In the genomic region with DNA sequence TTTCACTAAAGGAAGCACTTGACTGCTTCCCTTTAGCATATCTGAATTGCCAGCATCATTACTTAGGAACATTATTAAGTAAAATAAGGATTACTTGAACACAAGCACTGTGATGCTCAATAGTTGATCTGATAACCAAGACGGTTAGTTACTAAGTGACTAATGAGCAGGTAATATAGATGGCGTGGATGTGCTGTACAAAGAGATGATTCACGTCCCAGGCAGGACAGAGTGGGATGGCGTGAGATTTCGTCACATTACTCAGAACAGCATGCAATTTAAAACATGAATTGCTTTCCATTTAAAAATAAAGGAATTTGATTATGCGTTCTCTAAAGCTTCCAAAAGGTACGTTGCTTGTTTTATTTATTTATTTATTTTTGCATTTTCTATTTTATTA, we compare ENCODE assay signal across 13 cellular contexts.
"Had no signal": no experiment of that assay in that cellular context is flagged by ENCODE, and none has a peak within 500 bp of the region (broad histone marks: within the 10 kb centered on the region; RNA-seq: fewer than 3 reads in every experiment).

No MANE protein-coding gene starts in this region.

- H3K4me2 ChIP-seq: neural progenitor cell had no signal

- H3K27ac ChIP-seq: gastrocnemius medialis, neural progenitor cell, ovary, tibial nerve had no signal

- DNase-seq: activated CD4-positive, alpha-beta T cell treated with anti-CD3 and anti-CD28 coated beads, Interleukin-2, amount 50 U/mL, for 48 hours; activated CD4-positive, CD25-positive, alpha-beta regulatory T cell treated with anti-CD3 and anti-CD28 coated beads, Interleukin-2, amount 50 U/mL, for 72 hours; activated CD8-positive, alpha-beta memory T cell treated with anti-CD3 and anti-CD28 coated beads, Interleukin-2, amount 10 ng/mL, durations not matched to agents 7 days and 5 days; activated effector memory CD4-positive, alpha-beta T cell treated with anti-CD3 and anti-CD28 coated beads, Interleukin-2, amount 50 U/mL, for 16 hours; activated T-cell treated with anti-CD3 and anti-CD28 coated beads, Interleukin-2, amount 50 U/mL, for 24 hours; gastrocnemius medialis; kidney glomerular epithelial cell; ovary had no signal

- H3K9me3 ChIP-seq: gastrocnemius medialis, ovary, tibial nerve had no signal

- H2AFZ ChIP-seq: neural progenitor cell had no signal

- ATAC-seq: activated CD8-positive, alpha-beta memory T cell treated with anti-CD3 and anti-CD28 coated beads, Interleukin-2, amount 10 ng/mL, durations not matched to agents 7 days and 5 days; activated naive CD4-positive, alpha-beta T cell treated with anti-CD3 and anti-CD28 coated beads, Interleukin-2, amount 50 U/mL, for 72 hours; gastrocnemius medialis; stimulated activated memory B cell treated with anti-CD40 and anti-IgM and Interleukin-4, amounts not matched to agents 10 μg/mL and 1 μg/mL and 100 μg/mL, for 72 hours had no signal

- H3K4me1 ChIP-seq: gastrocnemius medialis, neural progenitor cell, tibial nerve had no signal

- FAIRE-seq: endometrium had no signal

- H3K36me3 ChIP-seq: gastrocnemius medialis, neural progenitor cell, ovary, tibial nerve had no signal

- H3K9ac ChIP-seq: neural progenitor cell had no signal

- H3K4me3 ChIP-seq: gastrocnemius medialis, neural progenitor cell, ovary, tibial nerve had no signal

- H3K27me3 ChIP-seq: gastrocnemius medialis, neural progenitor cell, ovary, tibial nerve had no signal
